Comparison of ENCODE assay signal across 32 cellular contexts in genomic region chr3:140430494-140430893, GRCh38.
DNase-seq lines count a peak whose midpoint lies in the region; ATAC-seq, FAIRE-seq and TF ChIP-seq lines count a peak whose summit lies in the region.
"Had no signal": no experiment of that assay in that cellular context is flagged by ENCODE, and none has a peak within 500 bp of the region (broad histone marks: within the 10 kb centered on the region; RNA-seq: fewer than 3 reads in every experiment).

No MANE protein-coding gene starts in this region.

- H2AFZ ChIP-seq in osteoblast (ENCODE audit: low read length) = no peak overlapping the region

- H3K36me3 ChIP-seq in right atrium auricular region (no peaks in the 10 kb centered on the region), esophagus muscularis mucosa (no peaks in the 10 kb centered on the region), osteoblast (ENCODE audit: insufficient read depth, low read length) (no peaks in the 10 kb centered on the region), pancreas (no peaks in the 10 kb centered on the region)
- H3K36me3 ChIP-seq: BE2C; BLaER1; BLaER1 treated with 17β-estradiol and CSF1 and Interleukin-3, amounts not matched to agents 10 nM and 100 nM had no signal

- no peak for TF ChIP-seq POLR2A in esophagus muscularis mucosa (IDR thresholded peaks at IDR 0.05; ENCODE audit: low read depth)

- no peaks in the 10 kb centered on the region for H3K79me2 ChIP-seq in osteoblast (ENCODE audit: insufficient read depth, low read length)

- no peak for ATAC-seq in pancreas
- ATAC-seq: A549; CD8-positive, alpha-beta T cell had no signal

- no peak for TF ChIP-seq CTCF in right atrium auricular region (IDR thresholded peaks at IDR 0.05)
- TF ChIP-seq CTCF in esophagus muscularis mucosa (IDR thresholded peaks at IDR 0.05) = no peak
- no peak for TF ChIP-seq CTCF in osteoblast (IDR thresholded peaks at IDR 0.05; ENCODE audit: extremely low read depth, low read depth, low read length)
- no peak for TF ChIP-seq CTCF in pancreas (IDR thresholded peaks at IDR 0.05)

- no peak overlapping the region for H3K27ac ChIP-seq in right atrium auricular region
- no peak overlapping the region for H3K27ac ChIP-seq in esophagus muscularis mucosa (replicated peaks in 1 of 4)
- no peak overlapping the region for H3K27ac ChIP-seq in osteoblast (ENCODE audit: low read depth, low read length)
- no peak overlapping the region for H3K27ac ChIP-seq in pancreas
- H3K27ac ChIP-seq: 22Rv1; A549; BLaER1; BLaER1 treated with 17β-estradiol and CSF1 and Interleukin-3, amounts not matched to agents 10 nM and 100 nM; C4-2B had no signal

- no peaks in the 10 kb centered on the region for H4K20me1 ChIP-seq in osteoblast (ENCODE audit: insufficient read depth, low read length)
- H4K20me1 ChIP-seq: BLaER1; BLaER1 treated with 17β-estradiol and CSF1 and Interleukin-3, amounts not matched to agents 10 nM and 100 nM had no signal

- FAIRE-seq in pancreas (lab: Jason Lieb, UNC) = no peak
- FAIRE-seq: A204.1, A549, D721Med had no signal

- 90% methylated on average over 7 of the region's 7 CpGs for WGBS in esophagus muscularis mucosa
- 91 to 96% methylated on average over 7 of the region's 7 CpGs for WGBS in pancreas, 2 donors

- H3K4me3 ChIP-seq in right atrium auricular region (no peak overlapping the region), esophagus muscularis mucosa (no peak overlapping the region), osteoblast (ENCODE audit: insufficient read depth, low read length) (no peak overlapping the region), pancreas (no peak overlapping the region)
- H3K4me3 ChIP-seq: A549; BLaER1; BLaER1 treated with 17β-estradiol and CSF1 and Interleukin-3, amounts not matched to agents 10 nM and 100 nM had no signal

- H3K27me3 ChIP-seq in right atrium auricular region = no peaks in the 10 kb centered on the region
- H3K27me3 ChIP-seq in esophagus muscularis mucosa = no peaks in the 10 kb centered on the region
- peaks cover 19% of the 10 kb centered on the region for H3K27me3 ChIP-seq in osteoblast (ENCODE audit: insufficient read depth, low read length)
- H3K27me3 ChIP-seq in pancreas = no peaks in the 10 kb centered on the region
- H3K27me3 ChIP-seq: BE2C; BLaER1; BLaER1 treated with 17β-estradiol and CSF1 and Interleukin-3, amounts not matched to agents 10 nM and 100 nM had no signal

- H3K9me3 ChIP-seq in right atrium auricular region (no peaks in the 10 kb centered on the region), esophagus muscularis mucosa (no peaks in the 10 kb centered on the region), osteoblast (ENCODE audit: low read depth, low read length) (no peaks in the 10 kb centered on the region), pancreas (no peaks in the 10 kb centered on the region)
- H3K9me3 ChIP-seq: A549; BE2C; BLaER1; BLaER1 treated with 17β-estradiol and CSF1 and Interleukin-3, amounts not matched to agents 10 nM and 100 nM; Caco-2 had no signal

- TF ChIP-seq EP300 in esophagus muscularis mucosa (IDR thresholded peaks at IDR 0.05) = no peak

- H3K4me2 ChIP-seq in osteoblast (ENCODE audit: insufficient read depth, low read length) = no peak overlapping the region
- H3K4me2 ChIP-seq: A549; BLaER1; BLaER1 treated with 17β-estradiol and CSF1 and Interleukin-3, amounts not matched to agents 10 nM and 100 nM had no signal

- intact Hi-C loops in cardiac septum (cut with DNase I) (no loop called here), esophagus muscularis mucosa (cut with DNase I) (no loop called here), pancreas (cut with DNase I) (no loop called here)

- H3K4me1 ChIP-seq in right atrium auricular region = no peaks in the 10 kb centered on the region
- H3K4me1 ChIP-seq in esophagus muscularis mucosa = peaks cover 0 to 4% (median 0%) of the 10 kb centered on the region in 4 donors
- no peaks in the 10 kb centered on the region for H3K4me1 ChIP-seq in osteoblast (ENCODE audit: insufficient read depth, low read length)
- no peaks in the 10 kb centered on the region for H3K4me1 ChIP-seq in pancreas
- H3K4me1 ChIP-seq: A549; BE2C; BLaER1; BLaER1 treated with 17β-estradiol and CSF1 and Interleukin-3, amounts not matched to agents 10 nM and 100 nM had no signal

- DNase-seq in right atrium auricular region (ENCODE audit: low spot score) (peak; percentile 21), cardiac septum (ENCODE audit: low spot score) (no peak), esophagus muscularis mucosa (ENCODE audit: extremely low spot score) (peak; percentile 74), osteoblast (ENCODE audit: insufficient read length, low spot score, missing footprints) (peak; percentile 10), pancreas (no peak), DMS79 treated with DMSO at 0.1 percent for 48 hours (lab: John Stamatoyannopoulos, UW) (no peak)
- DNase-seq: 8988T; ACHN; AML-193; BE2C; C1 segment of cervical spinal cord; Caco-2; Calu3; CD4-positive, alpha-beta memory T cell; CD4-positive, alpha-beta T cell; CD4-positive, CD25-positive, alpha-beta regulatory T cell; CD8-positive, alpha-beta memory T cell; CD8-positive, alpha-beta T cell; COR-L47; DMS 273 treated with DMSO at 0.1 percent for 48 hours; DMS153; DMS53; DMS79; DND-41; EL had no signal

Comparison
In these comparisons a context has a peak if more than half of its experiments do, and no peak if none do; other contexts are left out.
1. DNase-seq: peak in right atrium auricular region (single experiment), esophagus muscularis mucosa (single experiment) and osteoblast (single experiment); none in cardiac septum (single experiment), pancreas (0 of 6) and DMS79 treated with DMSO at 0.1 percent for 48 hours (single experiment).